20 cellular contexts compared by ENCODE assay signal in the genomic region with DNA sequence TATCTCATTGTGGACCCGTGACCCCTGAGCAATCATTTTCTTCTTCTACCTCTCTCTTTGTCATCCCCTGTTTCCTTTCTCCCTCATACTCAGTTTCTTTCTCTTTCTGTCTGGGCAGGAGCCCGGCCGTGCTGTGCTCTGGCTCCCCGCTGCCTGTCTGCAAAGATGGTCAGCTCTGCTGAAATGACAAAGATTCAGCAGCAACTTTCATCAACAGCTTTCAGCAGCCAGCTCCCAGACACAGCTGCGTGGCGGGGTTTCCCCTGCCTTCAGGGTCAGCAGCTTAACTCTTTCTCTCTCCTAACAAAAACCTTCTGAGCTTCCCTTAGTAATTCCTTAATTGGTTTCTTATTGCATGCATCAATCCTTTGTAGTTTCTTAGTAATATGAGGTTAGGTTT.
DNase-seq lines count a peak whose midpoint lies in the region; ATAC-seq and TF ChIP-seq lines count a peak whose summit lies in the region.
"Had no signal": no experiment of that assay in that cellular context is flagged by ENCODE, and none has a peak within 500 bp of the region (broad histone marks: within the 10 kb centered on the region; RNA-seq: fewer than 3 reads in every experiment).

No MANE protein-coding gene starts in this region.

- no peak overlapping the region for H2AFZ ChIP-seq in osteoblast (ENCODE audit: low read length)

- H3K4me1 ChIP-seq in osteoblast (ENCODE audit: insufficient read depth, low read length) (no peaks in the 10 kb centered on the region), heart right ventricle (no peaks in the 10 kb centered on the region)

- TF ChIP-seq CTCF in GM10248 (IDR thresholded peaks at IDR 0.05; ENCODE audit: control extremely low read depth, extremely low read depth, low read depth, missing control alignments) (no peak), GM20000 (IDR thresholded peaks at IDR 0.05; ENCODE audit: extremely low read depth, missing control alignments) (no peak), osteoblast (IDR thresholded peaks at IDR 0.05; ENCODE audit: extremely low read depth, low read depth, low read length) (no peak), heart right ventricle (IDR thresholded peaks at IDR 0.05) (no peak)

- H3K79me2 ChIP-seq in osteoblast (ENCODE audit: insufficient read depth, low read length) = no peaks in the 10 kb centered on the region

- DNase-seq in GM10248 (ENCODE audit: extremely low spot score) = peak; percentile 14
- peak; percentile 20 for DNase-seq in GM20000 (ENCODE audit: low spot score)
- peak; percentile 1 for DNase-seq in RPMI7951 (ENCODE audit: low read depth)
- DNase-seq in osteoblast (ENCODE audit: insufficient read length, low spot score, missing footprints) = peak; percentile 27
- no peak for DNase-seq in CD1c-positive myeloid dendritic cell (ENCODE audit: extremely low spot score)
- DNase-seq in heart right ventricle = no peak
- DNase-seq: DMS53, GDM1, KBM-7, NCI-H1092 treated with DMSO at 0.1 percent for 48 hours, NCI-H1436 treated with DMSO at 0.1 percent for 48 hours, NCI-H2029 treated with DMSO at 0.1 percent for 48 hours, NCI-H226, NCI-H510A treated with DMSO at 0.1 percent for 48 hours, NCI-H774, SHP77 had no signal

- ATAC-seq in GM19455 (IDR thresholded peaks at IDR 0.05; ENCODE audit: unreplicated experiment) (no peak), heart right ventricle (no peak)
- ATAC-seq: HepG2 had no signal

- CTCF ChIA-PET in GM10248 (lab: Yijun Ruan, JAX) = no interaction called here

- H3K27me3 ChIP-seq in osteoblast (ENCODE audit: insufficient read depth, low read length) (no peaks in the 10 kb centered on the region), heart right ventricle (no peaks in the 10 kb centered on the region)

- no peaks in the 10 kb centered on the region for H3K36me3 ChIP-seq in osteoblast (ENCODE audit: insufficient read depth, low read length)
- H3K36me3 ChIP-seq in heart right ventricle = no peaks in the 10 kb centered on the region

- WGBS in heart right ventricle, 2 donors = 40 to 44% methylated on average over 6 of the region's 6 CpGs

- H3K4me3 ChIP-seq in osteoblast (ENCODE audit: insufficient read depth, low read length) (no peak overlapping the region), heart right ventricle (no peak overlapping the region)

- intact Hi-C loops in heart right ventricle (cut with DNase I) = no loop called here

- POLR2A ChIA-PET in GM10248 (lab: Yijun Ruan, JAX) = no interaction called here

- no peaks in the 10 kb centered on the region for H4K20me1 ChIP-seq in osteoblast (ENCODE audit: insufficient read depth, low read length)

- H3K9me3 ChIP-seq in osteoblast (ENCODE audit: low read depth, low read length) (no peaks in the 10 kb centered on the region), heart right ventricle (no peaks in the 10 kb centered on the region)

- H3K27ac ChIP-seq in osteoblast (ENCODE audit: low read depth, low read length) (no peak overlapping the region), heart right ventricle (no peak overlapping the region)
- H3K27ac ChIP-seq: C4-2B, HL-60 had no signal

- H3K4me2 ChIP-seq in osteoblast (ENCODE audit: insufficient read depth, low read length) = no peak overlapping the region

Comparison
In these comparisons a context has a peak if more than half of its experiments do, and no peak if none do; other contexts are left out.
1. DNase-seq: peak in GM10248 (single experiment), GM20000 (single experiment), RPMI7951 (single experiment) and osteoblast (single experiment); none in CD1c-positive myeloid dendritic cell (single experiment) and heart right ventricle (0 of 2).